Comparison of ENCODE assay signal across 9 cellular contexts in the genomic region with DNA sequence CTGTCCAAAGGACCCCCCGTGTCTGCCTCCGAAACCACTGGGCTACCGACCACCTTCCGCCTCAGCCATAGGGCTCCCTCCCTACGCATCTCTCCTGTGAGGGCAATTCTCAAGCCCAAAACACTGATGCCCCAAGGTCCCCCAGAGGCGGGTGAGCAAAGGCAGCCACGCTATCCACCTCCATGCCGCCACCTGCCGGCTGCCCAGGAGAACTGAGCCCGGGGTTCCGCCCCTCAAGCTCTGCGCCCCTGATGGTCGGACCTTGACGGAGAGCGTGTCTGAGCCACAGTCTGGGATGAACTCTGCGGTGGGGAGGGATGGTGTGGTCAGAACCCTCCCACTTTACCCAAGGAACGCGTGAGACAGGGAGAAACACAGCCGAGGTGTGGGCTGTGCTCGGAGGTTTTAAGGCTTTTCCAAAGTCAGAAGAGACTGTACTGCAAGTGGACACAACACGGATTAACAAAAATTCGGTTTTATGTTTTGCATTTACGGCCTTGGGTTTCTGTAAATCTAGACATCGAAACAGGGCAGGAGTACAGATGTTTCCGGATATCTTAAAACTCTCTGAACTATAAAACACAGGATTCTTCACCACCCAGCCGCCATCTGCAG.
DNase-seq lines count a peak whose midpoint lies in the region; ATAC-seq and TF ChIP-seq lines count a peak whose summit lies in the region.
"Had no signal": no experiment of that assay in that cellular context is flagged by ENCODE, and none has a peak within 500 bp of the region (broad histone marks: within the 10 kb centered on the region; RNA-seq: fewer than 3 reads in every experiment).

No MANE protein-coding gene starts in this region.

- peaks cover 7% of the 10 kb centered on the region for H3K4me1 Mint-ChIP-seq in mesothelial cell of epicardium

- H3K36me3 Mint-ChIP-seq in mesothelial cell of epicardium = peaks cover 24% of the 10 kb centered on the region

- H3K27ac Mint-ChIP-seq in mesothelial cell of epicardium = peak overlapping the region; percentile 74

- H3K4me3 Mint-ChIP-seq in mesothelial cell of epicardium = no peak overlapping the region

- no peaks in the 10 kb centered on the region for H3K27me3 Mint-ChIP-seq in mesothelial cell of epicardium (ENCODE audit: low read depth)

- H3K9me3 Mint-ChIP-seq in mesothelial cell of epicardium = no peaks in the 10 kb centered on the region

- no peak for ATAC-seq in GM21423 (IDR thresholded peaks at IDR 0.05; ENCODE audit: unreplicated experiment)
- no peak for ATAC-seq in HG03139 (IDR thresholded peaks at IDR 0.05; ENCODE audit: unreplicated experiment)

- DNase-seq in Daoy (ENCODE audit: low read depth) (peak; percentile 8), HuH-7 (ENCODE audit: low spot score) (peak; percentile 60), cerebellar cortex (ENCODE audit: low spot score) (peak; percentile 20), mesothelial cell of epicardium (ENCODE audit: low spot score in 2 of 2, unreplicated experiment in 2 of 2) (peak in 1 of 2 experiments; percentile 55), NCI-H1417 (lab: John Stamatoyannopoulos, UW) (no peak), midbrain (lab: John Stamatoyannopoulos, UW) (no peak)
- DNase-seq: hippocampal formation had no signal

- peak; percentile 68 for TF ChIP-seq CTCF in mesothelial cell of epicardium (IDR thresholded peaks at IDR 0.05; ENCODE audit: unreplicated experiment)

Comparison
In these comparisons a context has a peak if more than half of its experiments do, and no peak if none do; other contexts are left out.
1. DNase-seq: peak in Daoy (single experiment), HuH-7 (single experiment) and cerebellar cortex (single experiment); none in NCI-H1417 (0 of 3) and midbrain (single experiment).